Comparison of ENCODE assay signal across 8 cellular contexts in the genomic region with DNA sequence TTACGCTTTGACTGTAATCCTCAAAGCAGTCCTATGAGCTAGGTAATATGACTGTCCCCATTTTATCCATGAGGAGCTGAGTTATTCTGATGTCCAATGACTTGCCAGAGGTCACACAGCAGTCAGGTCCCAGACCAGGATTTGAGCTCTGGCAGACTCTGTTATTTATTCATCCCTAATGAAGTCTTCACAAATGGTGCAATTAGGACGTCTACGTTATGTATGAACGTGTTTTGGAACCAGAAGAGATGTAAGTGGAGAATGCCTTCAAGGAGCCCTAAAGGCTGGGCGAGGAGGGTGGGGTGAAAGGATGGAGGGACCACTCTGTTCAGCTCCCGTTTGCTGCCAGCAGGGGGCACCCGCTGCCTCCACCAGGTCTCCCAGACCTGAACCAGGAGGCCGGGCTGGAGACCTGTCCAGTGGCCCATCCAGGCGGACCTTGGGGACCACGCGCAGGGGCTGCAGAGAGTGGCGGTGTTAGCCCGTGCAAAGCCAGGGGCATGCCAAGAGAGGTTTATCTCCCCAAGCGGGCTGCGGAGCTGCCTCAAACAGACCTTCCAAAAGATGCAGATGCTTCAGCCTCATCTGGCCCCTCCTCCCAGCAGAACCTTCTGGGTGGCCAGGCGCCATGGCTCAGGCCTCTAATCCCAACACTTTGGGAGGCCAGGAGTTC. TPM values are rescaled to one million over a fixed set of nuclear protein-coding genes. Genes with fewer than 3 reads are reported as not detected.
DNase-seq lines count a peak whose midpoint lies in the region; ATAC-seq and TF ChIP-seq lines count a peak whose summit lies in the region.

No MANE protein-coding gene starts in this region.

- POLR2A ChIA-PET in PC-9 (lab: Charles Lee; ENCODE audit: unreplicated experiment), result interaction anchor here (0.6 kb wide), 2 partner anchors 56 to 206 kb away, joined by 6 to 8 read pairs; no protein-coding TSS in a partner anchor

- peaks cover 5% of the 10 kb centered on the region for H3K4me1 ChIP-seq in PC-9 (replicated peaks; ENCODE audit: insufficient read depth)
- no peaks in the 10 kb centered on the region for H3K4me1 ChIP-seq in esophagus muscularis mucosa

- no peaks in the 10 kb centered on the region for H3K79me2 ChIP-seq in PC-9 (ENCODE audit: low read depth)
- H3K79me2 ChIP-seq in neural cell (replicated peaks; ENCODE audit: insufficient read depth, low read length), result no peaks in the 10 kb centered on the region

- peak; percentile 73 for TF ChIP-seq RAD21 in neural cell (conservative IDR thresholded peaks at IDR 0.05)

- 21% methylated on average over 4 of the region's 16 CpGs for WGBS in esophagus muscularis mucosa

- intact Hi-C loops in PC-9 (cut with micrococcal nuclease; ENCODE audit: unreplicated experiment) (loop anchor here (1.0 kb wide), 2 partner anchors 27 to 102 kb away; partner anchors contain the start of gene NCOA5), esophagus muscularis mucosa (cut with DNase I) (no loop called here)

- peak; percentile 93 for TF ChIP-seq CTCF in PC-9 (conservative IDR thresholded peaks at IDR 0.05)
- peak; percentile 45 to 79 (median 53) for TF ChIP-seq CTCF in esophagus muscularis mucosa (IDR thresholded peaks at IDR 0.05)
- peak; percentile 82 for TF ChIP-seq CTCF in neural cell (IDR thresholded peaks at IDR 0.05; ENCODE audit: poor library complexity, severe bottlenecking)

- ATAC-seq in HG02642 (IDR thresholded peaks at IDR 0.05; ENCODE audit: poor library complexity, unreplicated experiment), result peak; percentile 64

- peaks cover 5% of the 10 kb centered on the region; the same call in 1 of the 2 replicates for H3F3A ChIP-seq in PC-9 (ENCODE audit: insufficient read depth, low read depth)
- H3F3A ChIP-seq in neural cell (ENCODE audit: insufficient read depth, low read length, poor library complexity, severe bottlenecking), result no peaks in the 10 kb centered on the region

- H3K4me2 ChIP-seq in PC-9, result no peak overlapping the region
- no peak overlapping the region for H3K4me2 ChIP-seq in neural cell (ENCODE audit: low read length)

- H3K9ac ChIP-seq in neural cell (ENCODE audit: low read length), result no peak overlapping the region

- no peak for TF ChIP-seq EP300 in esophagus muscularis mucosa (IDR thresholded peaks at IDR 0.05)
- TF ChIP-seq EP300 in neural cell (conservative IDR thresholded peaks at IDR 0.05; ENCODE audit: poor library complexity, severe bottlenecking), result no peak

- H4K20me1 ChIP-seq in PC-9 (ENCODE audit: insufficient read depth), result no peaks in the 10 kb centered on the region
- no peaks in the 10 kb centered on the region for H4K20me1 ChIP-seq in neural cell (ENCODE audit: insufficient read depth)

- CTCF ChIA-PET in PC-9 (lab: Charles Lee), result interaction anchor here (0.6 to 2.6 kb wide), 7 partner anchors 12 to 204 kb away, joined by 3 to 15 read pairs (median 3); no protein-coding TSS in a partner anchor

- H2AFZ ChIP-seq in PC-9 (no peak overlapping the region), neural cell (ENCODE audit: low read depth, low read length) (no peak overlapping the region)

- H3K27ac ChIP-seq in PC-9 (no peak overlapping the region), esophagus muscularis mucosa (replicated peaks in 1 of 4) (no peak overlapping the region), neural cell (ENCODE audit: low read length) (no peak overlapping the region), substantia nigra (ENCODE audit: low read depth, low read length, poor library complexity, severe bottlenecking) (no peak overlapping the region)

- no peak for TF ChIP-seq POLR2A in esophagus muscularis mucosa (IDR thresholded peaks at IDR 0.05; ENCODE audit: low read depth)

- no peaks in the 10 kb centered on the region for H3K36me3 ChIP-seq in PC-9 (ENCODE audit: low read depth)
- H3K36me3 ChIP-seq in esophagus muscularis mucosa, result no peaks in the 10 kb centered on the region
- H3K36me3 ChIP-seq in neural cell (ENCODE audit: insufficient read depth, low read length), result no peaks in the 10 kb centered on the region

- DNase-seq in COR-L47 (lab: John Stamatoyannopoulos, UW), result peak; percentile 59
- DNase-seq in PC-9, result peak; percentile 60 to 85
- peak; percentile 77 for DNase-seq in activated T-cell treated with anti-CD3 and anti-CD28 coated beads for 48 hours (ENCODE audit: low read depth)
- no peak for DNase-seq in esophagus muscularis mucosa (ENCODE audit: extremely low spot score)
- peak in 39 of 49 donors; percentile 7 to 81 (median 51) for DNase-seq in substantia nigra (lab: John Stamatoyannopoulos, UW)
- no peak for DNase-seq in GOT3 (lab: John Stamatoyannopoulos, UW)

- H3K27me3 ChIP-seq in PC-9 (ENCODE audit: insufficient read depth, low read depth), result no peaks in the 10 kb centered on the region
- peaks cover 0 to 64% (median 1%) of the 10 kb centered on the region in 4 donors for H3K27me3 ChIP-seq in esophagus muscularis mucosa
- H3K27me3 ChIP-seq in neural cell (ENCODE audit: insufficient read depth, low read depth, low read length), result no peaks in the 10 kb centered on the region

- BruUV-seq in PC-9 (replicated peaks; lab: Mats Ljungman, UMichigan), result no TSS peak

- no peaks in the 10 kb centered on the region for H3K9me2 ChIP-seq in PC-9 (ENCODE audit: insufficient read depth)
- H3K9me2 ChIP-seq in neural cell (ENCODE audit: insufficient read depth, low read length), result no peaks in the 10 kb centered on the region

- no peaks in the 10 kb centered on the region for H3K9me3 ChIP-seq in PC-9 (ENCODE audit: insufficient read depth, low read depth)
- H3K9me3 ChIP-seq in esophagus muscularis mucosa, result no peaks in the 10 kb centered on the region
- no peaks in the 10 kb centered on the region for H3K9me3 ChIP-seq in neural cell (ENCODE audit: low read length)

- H3K4me3 ChIP-seq in PC-9 (no peak overlapping the region), esophagus muscularis mucosa (no peak overlapping the region), neural cell (ENCODE audit: low read length) (no peak overlapping the region)

TF ChIP-seq in neural cell, 6 proteins besides CTCF, POLR2A, EP300 and RAD21:
- TF ChIP-seq REST (IDR thresholded peaks at IDR 0.05; ENCODE audit: borderline replicate concordance), result no peak
- TF ChIP-seq MXI1 (conservative IDR thresholded peaks at IDR 0.05; ENCODE audit: poor library complexity, severe bottlenecking), result no peak
- TF ChIP-seq TAF1 (IDR thresholded peaks at IDR 0.05; ENCODE audit: low read depth), result no peak
- TF ChIP-seq POLR2AphosphoS5 (IDR thresholded peaks at IDR 0.05), result no peak
- TF ChIP-seq SMC3 (conservative IDR thresholded peaks at IDR 0.05; ENCODE audit: poor library complexity), result peak; percentile 76
- no peak for TF ChIP-seq EZH2 (IDR thresholded peaks at IDR 0.05; ENCODE audit: borderline replicate concordance, insufficient read depth, low read length, poor library complexity, severe bottlenecking)

RNA-seq across cellular contexts. Expression of gene ZNF335, which starts 15.2 kb away (rescaled TPM):
- total RNA-seq in PC-9 (2021), result 14.1 and 16.3 TPM in 2 replicates
- total RNA-seq in esophagus muscularis mucosa, result 10 to 100 TPM; 12.9 to 19.0 (median 15.3) TPM
- polyA plus RNA-seq in neural cell, result 12.8 and 18.9 TPM in 2 replicates
- 25.4 and 26.5 TPM in 2 replicates for polyA minus RNA-seq in neural cell

RNA-seq across cellular contexts. Expression of gene MMP9, which starts 21.5 kb away (rescaled TPM):
- total RNA-seq in PC-9 (2021) (not detected in 2 replicates), esophagus muscularis mucosa (1 to 10 TPM in 1 of 4 donors, under 1 TPM in 3; 0.11 to 6.5 (median 0.63) TPM)
- not detected in 2 replicates for polyA plus RNA-seq in neural cell
- not detected in 2 replicates for polyA minus RNA-seq in neural cell

RNA-seq across cellular contexts. Expression of gene SLC12A5, which starts 41.8 kb away (rescaled TPM):
- 6.0 and 8.7 TPM in 2 replicates for total RNA-seq in PC-9 (2021)
- 1 to 10 TPM in 1 of 4 donors, under 1 TPM in 1, not detected in 2; 0.99 to 1.2 TPM for total RNA-seq in esophagus muscularis mucosa
- polyA plus RNA-seq in neural cell, result 53.1 and 74.4 TPM in 2 replicates
- 68.2 and 69.4 TPM in 2 replicates for polyA minus RNA-seq in neural cell

RNA-seq across cellular contexts. Expression of gene PCIF1, which starts 52.8 kb away (rescaled TPM):
- total RNA-seq in PC-9 (2021), result 35.3 and 35.6 TPM in 2 replicates
- 10 to 100 TPM; 35.3 to 51.2 (median 37.2) TPM for total RNA-seq in esophagus muscularis mucosa
- 21.5 and 28.3 TPM in 2 replicates for polyA plus RNA-seq in neural cell
- polyA minus RNA-seq in neural cell, result 18.7 and 22.7 TPM in 2 replicates

Comparison
In these comparisons a context has a peak if more than half of its experiments do, and no peak if none do; other contexts are left out.
1. DNase-seq: peak in COR-L47 (single experiment), PC-9 (2 of 2), activated T-cell treated with anti-CD3 and anti-CD28 coated beads for 48 hours (single experiment) and substantia nigra (39 of 49); none in esophagus muscularis mucosa (single experiment) and GOT3 (single experiment).
2. Peak in every context shown above with its lines, with median percentiles within 50 percentile points of each other: CTCF ChIP-seq.